Comparison of ENCODE assay signal across 13 cellular contexts in genomic region chr18:70158992-70159717, GRCh38.
DNase-seq lines count a peak whose midpoint lies in the region; ATAC-seq and TF ChIP-seq lines count a peak whose summit lies in the region.
"Had no signal": no experiment of that assay in that cellular context is flagged by ENCODE, and none has a peak within 500 bp of the region (broad histone marks: within the 10 kb centered on the region; RNA-seq: fewer than 3 reads in every experiment).

No MANE protein-coding gene starts in this region.

- ATAC-seq in GM19023 (IDR thresholded peaks at IDR 0.05; ENCODE audit: unreplicated experiment): peak; percentile 88
- ATAC-seq in GM21576 (IDR thresholded peaks at IDR 0.05; ENCODE audit: unreplicated experiment): peak; percentile 86
- ATAC-seq in HG03060 (IDR thresholded peaks at IDR 0.05; ENCODE audit: low read depth, unreplicated experiment): peak; percentile 43
- no peak for ATAC-seq in GM18873 (IDR thresholded peaks at IDR 0.05; ENCODE audit: low FRiP score, unreplicated experiment)

- H2AFZ ChIP-seq in MM.1S (ENCODE audit: low read length): no peak overlapping the region

- no peaks in the 10 kb centered on the region for H3K36me3 ChIP-seq in MM.1S (replicated peaks; ENCODE audit: insufficient read depth, low read length)

- H4K20me1 ChIP-seq in MM.1S (ENCODE audit: insufficient read depth, low read length): no peaks in the 10 kb centered on the region

- H3K9me3 ChIP-seq in MM.1S (replicated peaks; ENCODE audit: insufficient read depth, low read length): no peaks in the 10 kb centered on the region

- intact Hi-C loops in head of caudate nucleus (cut with DNase I): no loop called here

- no peaks in the 10 kb centered on the region for H3K9me2 ChIP-seq in MM.1S (replicated peaks; ENCODE audit: insufficient read depth, low read length)

- peak overlapping the region; percentile 76; the same call in 1 of the 2 replicates for H3K27ac ChIP-seq in MM.1S (ENCODE audit: low read length)
- H3K27ac ChIP-seq: coronary artery had no signal

- H3K4me3 ChIP-seq in MM.1S (ENCODE audit: low read length): peak overlapping the region; percentile 33
- H3K4me3 ChIP-seq: coronary artery had no signal

- peaks cover 24% of the 10 kb centered on the region for H3K4me1 ChIP-seq in MM.1S (ENCODE audit: low read length)

- H3K27me3 ChIP-seq in MM.1S (replicated peaks; ENCODE audit: insufficient read depth, low read length): no peaks in the 10 kb centered on the region

- H3K9ac ChIP-seq in MM.1S (ENCODE audit: low read length): peak overlapping the region; percentile 28; the same call in 1 of the 2 replicates

- H3K79me2 ChIP-seq in MM.1S (ENCODE audit: low read length): peaks cover 39% of the 10 kb centered on the region

- DNase-seq in MM.1S: peak; percentile 69
- DNase-seq in HuH-7 (ENCODE audit: low spot score): no peak
- DNase-seq in HCEC 1CT: no peak
- DNase-seq in head of caudate nucleus: no peak
- DNase-seq: kidney glomerular epithelial cell; NCI-H1436; stimulated activated CD4-positive, alpha-beta T cell treated with anti-CD3 and anti-CD28 coated beads, Interleukin-12 subunit alpha, Interleukin-12 subunit beta, amount 100 ng/mL, for 4 hours; T-helper 2 cell had no signal

- TF ChIP-seq CTCF in MM.1S (IDR thresholded peaks at IDR 0.05; ENCODE audit: low read length): no peak

- H3F3A ChIP-seq in MM.1S (ENCODE audit: insufficient read depth, low read length): peaks cover 27% of the 10 kb centered on the region

- H3K4me2 ChIP-seq in MM.1S (ENCODE audit: low read depth, low read length): peak overlapping the region; percentile 84
